8 cellular contexts compared by ENCODE assay signal in the genomic region with DNA sequence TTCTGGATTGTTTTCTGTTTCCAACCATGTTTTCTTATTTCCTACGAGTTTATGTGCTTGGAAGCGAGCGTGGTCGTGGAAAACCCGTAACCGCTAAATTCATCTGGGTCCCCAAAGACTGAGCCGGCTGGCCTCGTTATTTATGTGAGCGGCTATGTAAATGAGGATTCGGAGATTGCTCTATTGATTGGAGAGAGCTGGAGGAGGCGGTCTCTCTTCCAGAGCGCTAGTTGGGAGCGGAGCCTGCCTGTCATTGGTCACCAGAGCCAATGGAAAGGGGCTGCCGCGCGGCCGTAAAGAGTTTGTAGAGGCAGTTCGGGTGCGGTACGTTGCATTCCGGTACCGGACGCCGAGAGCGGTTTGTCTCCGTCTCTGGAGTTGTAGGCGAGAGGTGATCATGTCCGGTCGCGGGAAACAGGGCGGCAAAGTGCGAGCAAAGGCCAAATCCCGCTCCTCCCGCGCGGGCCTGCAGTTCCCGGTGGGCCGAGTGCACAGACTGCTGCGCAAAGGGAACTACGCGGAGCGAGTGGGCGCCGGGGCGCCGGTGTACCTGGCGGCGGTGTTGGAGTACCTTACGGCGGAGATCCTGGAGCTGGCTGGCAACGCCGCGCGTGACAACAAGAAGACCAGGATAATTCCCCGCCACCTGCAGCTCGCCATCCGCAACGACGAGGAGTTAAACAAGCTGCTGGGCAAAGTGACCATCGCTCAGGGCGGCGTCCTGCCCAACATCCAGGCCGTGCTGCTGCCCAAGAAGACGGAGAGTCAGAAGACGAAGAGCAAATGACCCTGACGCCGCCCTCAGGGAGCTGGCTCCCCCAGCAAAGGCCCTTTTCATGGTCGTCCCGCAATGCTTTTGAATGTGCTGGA. TPM values are rescaled to one million over a fixed set of nuclear protein-coding genes. Genes with fewer than 3 reads are reported as not detected.
DNase-seq lines count a peak whose midpoint lies in the region; ATAC-seq, FAIRE-seq and TF ChIP-seq lines count a peak whose summit lies in the region.

No MANE protein-coding gene starts in this region.

- H3K27ac Mint-ChIP-seq in effector memory CD8-positive, alpha-beta T cell, result peak overlapping the region; percentile 96 to 97

- peaks cover 42 to 51% of the 10 kb centered on the region in 2 donors for H3K4me1 Mint-ChIP-seq in effector memory CD8-positive, alpha-beta T cell (ENCODE audit: low read depth in 2 of 2)

- peak; percentile 91 for TF ChIP-seq POLR2A in GM12892 (IDR thresholded peaks at IDR 0.05; ENCODE audit: low read depth, low read length)

- DNase-seq in GM12892 (ENCODE audit: insufficient read length) (peak; percentile 72), NCI-H226 (peak; percentile 95), lung microvascular endothelial cell (ENCODE audit: low read depth in 2 of 2) (peak; percentile 97 to 98), D341Med (ENCODE audit: low spot score) (no peak)
- DNase-seq in activated CD8-positive, alpha-beta memory T cell treated with anti-CD3 and anti-CD28 coated beads for 4 hours (ENCODE audit: low read depth in 2 of 2), result peak; percentile 58 to 75
- peak; percentile 77 to 83 (median 83) for DNase-seq in effector memory CD8-positive, alpha-beta T cell
- peak; percentile 73 to 88 (median 79) for DNase-seq in stimulated activated CD4-positive, alpha-beta T cell treated with anti-CD3 and anti-CD28 coated beads, TNF-alpha, amount 100 ng/mL, for 24 hours (ENCODE audit: low read depth in 3 of 3)

- peaks cover 53% of the 10 kb centered on the region for H3K36me3 Mint-ChIP-seq in effector memory CD8-positive, alpha-beta T cell (ENCODE audit: insufficient read depth)

- ATAC-seq in HG02759 (IDR thresholded peaks at IDR 0.05; ENCODE audit: unreplicated experiment), result peak; percentile 60
- peak; percentile 54 for ATAC-seq in effector memory CD8-positive, alpha-beta T cell (replicated peaks)

- H3K9me3 Mint-ChIP-seq in effector memory CD8-positive, alpha-beta T cell, result no peaks in the 10 kb centered on the region

- peak; percentile 83 for FAIRE-seq in GM12892 (lab: Jason Lieb, UNC)

- H3K4me3 Mint-ChIP-seq in effector memory CD8-positive, alpha-beta T cell, result peak overlapping the region; percentile 98 to 99

- H3K27me3 Mint-ChIP-seq in effector memory CD8-positive, alpha-beta T cell, result no peaks in the 10 kb centered on the region

RNA-seq across cellular contexts. Expression of a gene that starts 29.0 kb away (rescaled TPM):
- polyA plus RNA-seq in GM12892 (2012; ENCODE audit: missing spikeins), result 56.2 TPM
- total RNA-seq in lung microvascular endothelial cell, result 11.5 and 15.9 TPM in 2 replicates

RNA-seq across cellular contexts. Expression of a gene that starts 29.2 kb away (rescaled TPM):
- 3.6 TPM for polyA plus RNA-seq in GM12892 (2012; ENCODE audit: missing spikeins)
- total RNA-seq in lung microvascular endothelial cell, result 0.65 and 1.2 TPM in 2 replicates

RNA-seq across cellular contexts. Expression of a gene that starts 39.7 kb away (rescaled TPM):
- polyA plus RNA-seq in GM12892 (2012; ENCODE audit: missing spikeins), result 0.28 TPM
- total RNA-seq in lung microvascular endothelial cell, result 1.3 and 2.2 TPM in 2 replicates
